35 cellular contexts compared by ENCODE assay signal in genomic region chr20:17919149-17919548, GRCh38.
"Had no signal": no experiment of that assay in that cellular context is flagged by ENCODE, and none has a peak within 500 bp of the region (broad histone marks: within the 10 kb centered on the region; RNA-seq: fewer than 3 reads in every experiment).

No MANE protein-coding gene starts in this region.

- H3K36me3 ChIP-seq: MG63 had no signal

- H3K9me3 ChIP-seq: MG63 had no signal

- H3K27ac ChIP-seq: KMS-11 had no signal

- DNase-seq: Karpas-422, Kasumi-1, KG1, MG63, MM.1S, MV-4-11, NCI-H1048, NCI-H1092, NCI-H1092 treated with DMSO at 0.1 percent for 48 hours, NCI-H1105, NCI-H1105 treated with DMSO at 0.1 percent for 48 hours, NCI-H1417, NCI-H1417 treated with DMSO at 0.1 percent for 48 hours, NCI-H1436, NCI-H1436 treated with DMSO at 0.1 percent for 48 hours, NCI-H146, NCI-H1694, NCI-H1694 treated with DMSO at 0.1 percent for 48 hours, NCI-H187, NCI-H187 treated with DMSO at 0.1 percent for 48 hours, NCI-H1930, NCI-H2029, NCI-H2029 treated with DMSO at 0.1 percent for 48 hours, NCI-H2081, NCI-H2081 treated with DMSO at 0.1 percent for 48 hours, NCI-H2107, NCI-H2171, NCI-H2171 treated with DMSO at 0.1 percent for 48 hours, NCI-H2227 treated with DMSO at 0.1 percent for 48 hours, NCI-H226, NCI-H345, NCI-H446, NCI-H510A, NCI-H510A treated with DMSO at 0.1 percent for 48 hours had no signal

- H3K4me2 ChIP-seq: KMS-11 had no signal

- H3K9ac ChIP-seq: KMS-11 had no signal

- H3K27me3 ChIP-seq: MG63 had no signal

- H3K4me3 ChIP-seq: MG63 had no signal
